ENCODE assay signal across 11 cellular contexts in the genomic region with DNA sequence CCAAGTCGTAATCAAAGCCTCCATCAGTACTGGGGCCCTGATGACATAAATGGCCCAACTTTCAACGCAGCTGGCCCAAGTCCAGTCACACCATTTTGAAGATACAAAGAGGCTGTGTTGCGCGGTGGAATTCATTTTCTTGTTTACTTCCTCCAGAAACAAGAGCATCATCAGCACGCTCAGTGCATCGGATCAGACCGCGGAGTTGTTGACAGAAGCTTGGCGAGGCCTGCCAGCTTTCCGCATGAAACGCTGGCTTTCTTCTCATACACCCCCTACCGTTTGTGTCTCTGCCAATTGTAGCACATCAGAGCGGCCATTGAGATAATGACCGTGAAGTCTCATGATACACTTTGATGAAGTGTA.
DNase-seq lines count a peak whose midpoint lies in the region; ATAC-seq and TF ChIP-seq lines count a peak whose summit lies in the region.
"Had no signal": no experiment of that assay in that cellular context is flagged by ENCODE, and none has a peak within 500 bp of the region (broad histone marks: within the 10 kb centered on the region; RNA-seq: fewer than 3 reads in every experiment).

No MANE protein-coding gene starts in this region.

- ATAC-seq in heart right ventricle, result peak; percentile 67 to 92 (median 90)

- in situ Hi-C loops in SK-MEL-5 (cut with HindIII; ENCODE audit: low pct_unique_long_range_greater_than_20kb, low sequenced_read_pairs), result no loop called here

- TF ChIP-seq CTCF in heart right ventricle (IDR thresholded peaks at IDR 0.05), result peak in 3 of 9 donors; percentile 21 to 33 (median 26)
- TF ChIP-seq CTCF in GM10266 (IDR thresholded peaks at IDR 0.05; ENCODE audit: control insufficient read depth, insufficient read depth, low read depth, missing control alignments), result no peak

- H3K4me3 ChIP-seq in heart right ventricle, result no peak overlapping the region
- H3K4me3 ChIP-seq: Peyer's patch, tibial artery had no signal

- H3K4me1 ChIP-seq in heart right ventricle, result peaks cover 0 to 23% (median 0%) of the 10 kb centered on the region in 9 donors
- H3K4me1 ChIP-seq: tibial artery had no signal

- WGBS in heart right ventricle, 2 donors, result 31 to 53% methylated on average over 14 of the region's 14 CpGs

- H3K9me3 ChIP-seq in heart right ventricle, result no peaks in the 10 kb centered on the region
- H3K9me3 ChIP-seq: Peyer's patch, tibial artery had no signal

- DNase-seq in NCI-H1092 (lab: John Stamatoyannopoulos, UW) (peak; percentile 78), SK-MEL-5 (ENCODE audit: low read depth, low spot score) (peak; percentile 99), heart right ventricle (peak; percentile 71 to 76), retina (peak; percentile 74), HUDEP-2 (lab: John Stamatoyannopoulos, UW; ENCODE audit: unreplicated experiment in 76 of 76) (no peak), GM10266 (ENCODE audit: extremely low spot score) (no peak), NCI-H82 (lab: John Stamatoyannopoulos, UW) (no peak), SIG-M5 treated with dmso at 0.1 percent for 504 hours (lab: John Stamatoyannopoulos, UW; ENCODE audit: unreplicated experiment) (no peak)
- DNase-seq: activated B cell treated with CpG ODN at 0.5 μM for 24 hours had no signal

- intact Hi-C loops in heart right ventricle (cut with DNase I), result loop anchor here in 1 of 10 donors (2.0 kb wide), 1 partner anchor 138 kb away; a partner anchor contains a TSS

- H3K36me3 ChIP-seq in heart right ventricle, result no peaks in the 10 kb centered on the region
- H3K36me3 ChIP-seq: Peyer's patch, tibial artery had no signal

- peaks cover 0 to 34% (median 17%) of the 10 kb centered on the region in 7 donors for H3K27me3 ChIP-seq in heart right ventricle
- H3K27me3 ChIP-seq: Peyer's patch, tibial artery had no signal

- no peak overlapping the region for H3K27ac ChIP-seq in heart right ventricle
- H3K27ac ChIP-seq: tibial artery had no signal

Comparison
In these comparisons a context has a peak if more than half of its experiments do, and no peak if none do; other contexts are left out.
1. DNase-seq: peak in NCI-H1092 (single experiment), SK-MEL-5 (single experiment), heart right ventricle (2 of 2) and retina (single experiment); none in HUDEP-2 (0 of 76), GM10266 (single experiment), NCI-H82 (single experiment) and SIG-M5 treated with dmso at 0.1 percent for 504 hours (single experiment).